Comparison of ENCODE assay signal across 9 cellular contexts in genomic region chr22:26480611-26480932, GRCh38. TPM values are rescaled to one million over a fixed set of nuclear protein-coding genes. Genes with fewer than 3 reads are reported as not detected.
DNase-seq lines count a peak whose midpoint lies in the region; ATAC-seq lines count a peak whose summit lies in the region.
"Had no signal": no experiment of that assay in that cellular context is flagged by ENCODE, and none has a peak within 500 bp of the region (broad histone marks: within the 10 kb centered on the region; RNA-seq: fewer than 3 reads in every experiment).

No MANE protein-coding gene starts in this region.

- no peaks in the 10 kb centered on the region for H3K27me3 Mint-ChIP-seq in stimulated activated naive CD8-positive, alpha-beta T cell treated with anti-CD3 and anti-CD28 coated beads, Interleukin-15, Interleukin-2, amounts not matched to agents 100 ng/mL and 50 ng/mL, for 24 hours
- no peaks in the 10 kb centered on the region for H3K27me3 Mint-ChIP-seq in activated CD4-positive, alpha-beta memory T cell treated with anti-CD3 and anti-CD28 coated beads, Interleukin-2, amount 10 ng/mL, durations not matched to agents 7 days and 5 days
- H3K27me3 Mint-ChIP-seq in naive B cell: no peaks in the 10 kb centered on the region

- H3K36me3 Mint-ChIP-seq in stimulated activated naive CD8-positive, alpha-beta T cell treated with anti-CD3 and anti-CD28 coated beads, Interleukin-15, Interleukin-2, amounts not matched to agents 100 ng/mL and 50 ng/mL, for 24 hours (ENCODE audit: low read depth): peaks cover 44% of the 10 kb centered on the region
- H3K36me3 Mint-ChIP-seq in activated CD4-positive, alpha-beta memory T cell treated with anti-CD3 and anti-CD28 coated beads, Interleukin-2, amount 10 ng/mL, durations not matched to agents 7 days and 5 days (ENCODE audit: low read depth): peaks cover 45% of the 10 kb centered on the region
- H3K36me3 Mint-ChIP-seq in naive B cell: peaks cover 10 to 15% of the 10 kb centered on the region in 2 donors

- H3K4me3 Mint-ChIP-seq in stimulated activated naive CD8-positive, alpha-beta T cell treated with anti-CD3 and anti-CD28 coated beads, Interleukin-15, Interleukin-2, amounts not matched to agents 100 ng/mL and 50 ng/mL, for 24 hours: peak overlapping the region; percentile 96
- peak overlapping the region; percentile 93 for H3K4me3 Mint-ChIP-seq in activated CD4-positive, alpha-beta memory T cell treated with anti-CD3 and anti-CD28 coated beads, Interleukin-2, amount 10 ng/mL, durations not matched to agents 7 days and 5 days
- H3K4me3 Mint-ChIP-seq in naive B cell: peak overlapping the region in 7 of 8 donors; percentile 35 to 92 (median 80)

- H3K27ac Mint-ChIP-seq in stimulated activated naive CD8-positive, alpha-beta T cell treated with anti-CD3 and anti-CD28 coated beads, Interleukin-15, Interleukin-2, amounts not matched to agents 100 ng/mL and 50 ng/mL, for 24 hours: peak overlapping the region; percentile 96
- H3K27ac Mint-ChIP-seq in activated CD4-positive, alpha-beta memory T cell treated with anti-CD3 and anti-CD28 coated beads, Interleukin-2, amount 10 ng/mL, durations not matched to agents 7 days and 5 days: peak overlapping the region; percentile 71
- H3K27ac Mint-ChIP-seq in naive B cell: peak overlapping the region; percentile 5 to 98 (median 56)

- no peak for DNase-seq in stimulated activated naive CD8-positive, alpha-beta T cell treated with anti-CD3 and anti-CD28 coated beads, Interleukin-15, Interleukin-2, amounts not matched to agents 100 U/mL and 50 U/mL, for 24 hours
- DNase-seq in activated CD4-positive, alpha-beta memory T cell treated with anti-CD3 and anti-CD28 coated beads, Interleukin-2, amount 10 ng/mL, durations not matched to agents 7 days and 5 days: no peak
- no peak for DNase-seq in naive B cell
- DNase-seq in NCI-H146 (lab: John Stamatoyannopoulos, UW): no peak
- DNase-seq in stimulated activated naive CD4-positive, alpha-beta T cell (lab: John Stamatoyannopoulos, UW): no peak
- no peak for DNase-seq in NCI-H1092 treated with DMSO at 0.1 percent for 48 hours (lab: John Stamatoyannopoulos, UW)
- no peak for DNase-seq in iPS-NIHi11 (ENCODE audit: low spot score)
- DNase-seq: islet precursor cell had no signal

- ATAC-seq in stimulated activated naive CD8-positive, alpha-beta T cell treated with anti-CD3 and anti-CD28 coated beads, Interleukin-15, Interleukin-2, amounts not matched to agents 100 U/mL and 50 U/mL, for 24 hours: no peak
- no peak for ATAC-seq in naive B cell (ENCODE audit: low read depth in 2 of 2)

- POLR2A ChIA-PET in activated CD4-positive, alpha-beta memory T cell treated with anti-CD3 and anti-CD28 coated beads, Interleukin-2, amount 10 ng/mL, durations not matched to agents 7 days and 5 days (lab: Charles Lee): interaction anchor here (1.2 kb wide), 1 partner anchor 15 kb away, joined by 3 read pairs; no protein-coding TSS in a partner anchor

- H3K4me1 Mint-ChIP-seq in stimulated activated naive CD8-positive, alpha-beta T cell treated with anti-CD3 and anti-CD28 coated beads, Interleukin-15, Interleukin-2, amounts not matched to agents 100 ng/mL and 50 ng/mL, for 24 hours (ENCODE audit: low read depth): peaks cover 78% of the 10 kb centered on the region
- peaks cover 78% of the 10 kb centered on the region for H3K4me1 Mint-ChIP-seq in activated CD4-positive, alpha-beta memory T cell treated with anti-CD3 and anti-CD28 coated beads, Interleukin-2, amount 10 ng/mL, durations not matched to agents 7 days and 5 days
- H3K4me1 Mint-ChIP-seq in naive B cell: peaks cover 63 to 75% (median 67%) of the 10 kb centered on the region in 3 donors

- H3K9me3 Mint-ChIP-seq in stimulated activated naive CD8-positive, alpha-beta T cell treated with anti-CD3 and anti-CD28 coated beads, Interleukin-15, Interleukin-2, amounts not matched to agents 100 ng/mL and 50 ng/mL, for 24 hours: no peaks in the 10 kb centered on the region
- no peaks in the 10 kb centered on the region for H3K9me3 Mint-ChIP-seq in activated CD4-positive, alpha-beta memory T cell treated with anti-CD3 and anti-CD28 coated beads, Interleukin-2, amount 10 ng/mL, durations not matched to agents 7 days and 5 days
- H3K9me3 Mint-ChIP-seq in naive B cell: no peaks in the 10 kb centered on the region

- CTCF ChIA-PET in activated CD4-positive, alpha-beta memory T cell treated with anti-CD3 and anti-CD28 coated beads, Interleukin-2, amount 10 ng/mL, durations not matched to agents 7 days and 5 days (lab: Charles Lee): interaction anchor here (0.9 to 2.8 kb wide), 3 partner anchors 19 to 185 kb away, joined by 3 to 9 read pairs (median 6); no protein-coding TSS in a partner anchor

RNA-seq across cellular contexts. Expression of gene HPS4, which starts 3.0 kb away (rescaled TPM):
- total RNA-seq in activated CD4-positive, alpha-beta memory T cell treated with anti-CD3 and anti-CD28 coated beads, Interleukin-2, amount 10 ng/mL, durations not matched to agents 7 days and 5 days: 10 to 100 TPM; 37.3 to 37.6 TPM
- 10 to 100 TPM; 16.7 to 26.9 (median 24.6) TPM for polyA plus RNA-seq in naive B cell (ENCODE audit: low read depth in 6 of 6)

RNA-seq across cellular contexts. Expression of gene SRRD, which starts 3.1 kb away (rescaled TPM):
- total RNA-seq in activated CD4-positive, alpha-beta memory T cell treated with anti-CD3 and anti-CD28 coated beads, Interleukin-2, amount 10 ng/mL, durations not matched to agents 7 days and 5 days: 10 to 100 TPM; 17.5 TPM
- 10 to 100 TPM; 17.5 to 28.3 (median 22.7) TPM for polyA plus RNA-seq in naive B cell (ENCODE audit: low read depth in 6 of 6)

RNA-seq across cellular contexts. Expression of gene TFIP11, which starts 31.7 kb away (rescaled TPM):
- total RNA-seq in activated CD4-positive, alpha-beta memory T cell treated with anti-CD3 and anti-CD28 coated beads, Interleukin-2, amount 10 ng/mL, durations not matched to agents 7 days and 5 days: 10 to 100 TPM; 50.8 to 55.5 TPM
- polyA plus RNA-seq in naive B cell (ENCODE audit: low read depth in 6 of 6): 10 to 100 TPM; 25.2 to 43.8 (median 28.1) TPM

RNA-seq across cellular contexts. Expression of gene ASPHD2, which starts 51.5 kb away (rescaled TPM):
- total RNA-seq in activated CD4-positive, alpha-beta memory T cell treated with anti-CD3 and anti-CD28 coated beads, Interleukin-2, amount 10 ng/mL, durations not matched to agents 7 days and 5 days: 10 to 100 TPM; 11.8 to 12.7 TPM
- polyA plus RNA-seq in naive B cell (ENCODE audit: low read depth in 6 of 6): 1 to 10 TPM; 2.1 to 9.7 (median 6.6) TPM
